ENCODE assay signal across 21 cellular contexts in genomic region chr17:48330386-48330785, GRCh38.
"Had no signal": no experiment of that assay in that cellular context is flagged by ENCODE, and none has a peak within 500 bp of the region (broad histone marks: within the 10 kb centered on the region; RNA-seq: fewer than 3 reads in every experiment).

No MANE protein-coding gene starts in this region.

- H3K36me3 ChIP-seq: esophagus squamous epithelium, ovary, sigmoid colon, thyroid gland had no signal

- H3K27ac ChIP-seq: body of pancreas, esophagus squamous epithelium, ovary, sigmoid colon, thyroid gland had no signal

- H3K4me3 ChIP-seq: body of pancreas, esophagus squamous epithelium, ovary, sigmoid colon, thyroid gland had no signal

- H3K4me1 ChIP-seq: body of pancreas, esophagus squamous epithelium, sigmoid colon, thyroid gland had no signal

- H3K4me3 Mint-ChIP-seq: activated B cell treated with CpG ODN at 0.5 μM for 24 hours; activated CD8-positive, alpha-beta T cell treated with anti-CD3 and anti-CD28 coated beads for 36 hours; activated naive CD8-positive, alpha-beta T cell treated with anti-CD3 and anti-CD28 coated beads for 36 hours; neural crest cell; stimulated activated naive B cell treated with anti-CD40 and anti-IgM and Interleukin-4, amounts not matched to agents 10 μg/mL and 1 μg/mL and 100 μg/mL, for 72 hours had no signal

- H3K27me3 Mint-ChIP-seq: activated B cell treated with CpG ODN at 0.5 μM for 24 hours; activated CD8-positive, alpha-beta T cell treated with anti-CD3 and anti-CD28 coated beads for 36 hours; activated naive CD8-positive, alpha-beta T cell treated with anti-CD3 and anti-CD28 coated beads for 36 hours had no signal

- ATAC-seq: activated CD8-positive, alpha-beta T cell treated with anti-CD3 and anti-CD28 coated beads for 36 hours; body of pancreas; stimulated activated naive B cell treated with anti-CD40 and anti-IgM and Interleukin-4, amounts not matched to agents 10 μg/mL and 1 μg/mL and 100 μg/mL, for 72 hours had no signal

- H3K9me3 ChIP-seq: body of pancreas, esophagus squamous epithelium, ovary, sigmoid colon, thyroid gland had no signal

- FAIRE-seq: endothelial cell of umbilical vein, urothelium cell line had no signal

- DNase-seq: activated B cell treated with CpG ODN at 0.5 μM for 24 hours; activated CD4-positive, alpha-beta T cell treated with anti-CD3 and anti-CD28 coated beads for 48 hours; activated CD8-positive, alpha-beta memory T cell treated with anti-CD3 and anti-CD28 coated beads, Interleukin-2, amount 50 U/mL, for 48 hours; activated CD8-positive, alpha-beta T cell treated with anti-CD3 and anti-CD28 coated beads for 36 hours; activated naive CD8-positive, alpha-beta T cell treated with anti-CD3 and anti-CD28 coated beads for 36 hours; amygdala; body of pancreas; central memory CD4-positive, alpha-beta T cell; cortex of kidney; effector CD4-positive, alpha-beta T cell; esophagus squamous epithelium; foreskin fibroblast; glutamatergic neuron; ovary; sigmoid colon; stimulated activated CD4-positive, alpha-beta T cell treated with anti-CD3 and anti-CD28 coated beads, Interleukin-4, amount 100 ng/mL, for 1 hour; stimulated activated naive B cell treated with anti-CD40 and anti-IgM and Interleukin-4, amounts not matched to agents 10 μg/mL and 1 μg/mL and 100 μg/mL, for 72 hours; thyroid gland had no signal

- H3K4me1 Mint-ChIP-seq: activated B cell treated with CpG ODN at 0.5 μM for 24 hours; neural crest cell; stimulated activated naive B cell treated with anti-CD40 and anti-IgM and Interleukin-4, amounts not matched to agents 10 μg/mL and 1 μg/mL and 100 μg/mL, for 72 hours had no signal

- H3K27ac Mint-ChIP-seq: activated B cell treated with CpG ODN at 0.5 μM for 24 hours; activated CD8-positive, alpha-beta T cell treated with anti-CD3 and anti-CD28 coated beads for 36 hours; activated naive CD8-positive, alpha-beta T cell treated with anti-CD3 and anti-CD28 coated beads for 36 hours; stimulated activated naive B cell treated with anti-CD40 and anti-IgM and Interleukin-4, amounts not matched to agents 10 μg/mL and 1 μg/mL and 100 μg/mL, for 72 hours had no signal

- H3K9me3 Mint-ChIP-seq: activated B cell treated with CpG ODN at 0.5 μM for 24 hours; activated CD8-positive, alpha-beta T cell treated with anti-CD3 and anti-CD28 coated beads for 36 hours; activated naive CD8-positive, alpha-beta T cell treated with anti-CD3 and anti-CD28 coated beads for 36 hours; neural crest cell; stimulated activated naive B cell treated with anti-CD40 and anti-IgM and Interleukin-4, amounts not matched to agents 10 μg/mL and 1 μg/mL and 100 μg/mL, for 72 hours had no signal

- H3K27me3 ChIP-seq: ovary had no signal
